In the genomic region with DNA sequence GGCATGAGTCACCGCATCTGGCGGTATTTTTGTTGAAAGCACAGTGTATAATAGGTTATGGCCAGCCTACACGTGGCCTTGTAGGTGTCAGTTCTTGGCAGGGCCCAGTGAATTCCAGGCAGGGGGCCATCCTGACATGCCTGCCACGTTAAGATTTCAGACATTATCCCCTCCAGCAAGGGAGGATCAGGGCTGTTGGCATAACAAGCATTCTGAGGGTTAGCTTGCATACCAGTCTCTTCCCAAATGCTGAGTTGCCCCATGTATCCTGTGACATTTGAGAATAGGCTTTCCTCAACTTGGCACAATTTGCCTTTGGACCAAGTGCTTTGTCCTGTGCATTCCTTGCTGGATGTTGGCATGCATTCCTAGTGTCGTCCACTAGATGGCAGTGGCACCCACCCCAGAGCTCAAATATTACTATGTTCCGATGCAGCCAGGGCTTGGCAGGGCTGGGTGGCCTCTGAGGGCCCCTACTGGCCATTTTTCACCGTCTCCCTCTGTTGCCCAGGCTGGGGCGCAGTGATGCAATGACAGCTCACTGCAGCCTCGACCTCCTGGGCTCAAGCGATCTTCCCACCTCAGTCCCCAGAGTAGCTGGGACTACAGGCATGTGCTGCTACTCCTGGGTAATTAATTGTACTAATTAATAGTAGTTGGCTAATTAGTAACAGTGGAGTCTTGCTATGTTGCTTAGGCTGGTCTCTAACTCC, we compare ENCODE assay signal across 8 cellular contexts. TPM values are rescaled to one million over a fixed set of nuclear protein-coding genes. Genes with fewer than 3 reads are reported as not detected.
DNase-seq lines count a peak whose midpoint lies in the region; ATAC-seq and TF ChIP-seq lines count a peak whose summit lies in the region.

No MANE protein-coding gene starts in this region.

- H3K4me3 ChIP-seq in colonic mucosa (no peak overlapping the region), liver (ENCODE audit: low read depth in 1 of 3, low read length in 3 of 3) (no peak overlapping the region)

- peak; percentile 92 to 97 for TF ChIP-seq RAD21 in liver (IDR thresholded peaks at IDR 0.05)

- H3K36me3 ChIP-seq in colonic mucosa (no peaks in the 10 kb centered on the region), liver (ENCODE audit: control insufficient read depth in 4 of 4, insufficient read depth in 3 of 4, low read depth in 1 of 4, low read length in 3 of 4) (no peaks in the 10 kb centered on the region)

- DNase-seq in NCI-H748 treated with DMSO at 0.1 percent for 48 hours (lab: John Stamatoyannopoulos, UW) (peak; percentile 81), colonic mucosa (peak; percentile 81)
- peak; percentile 86 for DNase-seq in activated CD4-positive, alpha-beta T cell treated with anti-CD3 and anti-CD28 coated beads for 48 hours
- peak; percentile 69 to 70 for DNase-seq in stimulated activated CD4-positive, alpha-beta T cell treated with anti-CD3 and anti-CD28 coated beads, Interleukin-4, amount 100 ng/mL, for 48 hours (ENCODE audit: low read depth in 2 of 2)

- H3K27ac ChIP-seq in colonic mucosa (no peak overlapping the region), liver (ENCODE audit: low read depth in 1 of 2, low read length in 2 of 2) (no peak overlapping the region)

- intact Hi-C loops in colonic mucosa (cut with DNase I): no loop called here

- H3K9me3 ChIP-seq in colonic mucosa (no peaks in the 10 kb centered on the region), liver (ENCODE audit: control insufficient read depth in 4 of 4, low read length in 3 of 4) (no peaks in the 10 kb centered on the region)

- H3K27me3 ChIP-seq in colonic mucosa (no peaks in the 10 kb centered on the region), liver (ENCODE audit: control insufficient read depth in 4 of 4, insufficient read depth in 4 of 4, low read length in 3 of 4) (no peaks in the 10 kb centered on the region)

- H3K9ac ChIP-seq in colonic mucosa (ENCODE audit: low read depth in 2 of 2, low read length in 2 of 2) (no peak overlapping the region), liver (ENCODE audit: low read depth in 1 of 2, low read length in 2 of 2) (no peak overlapping the region)

- H3K4me1 ChIP-seq in colonic mucosa (no peaks in the 10 kb centered on the region), liver (ENCODE audit: control insufficient read depth in 4 of 4, insufficient read depth in 4 of 4, low read length in 3 of 4) (no peaks in the 10 kb centered on the region)

- TF ChIP-seq CTCF in GM12872 (IDR thresholded peaks at IDR 0.05; ENCODE audit: insufficient read depth, low read depth, low read length) (peak; percentile 86), colonic mucosa (IDR thresholded peaks at IDR 0.05) (peak; percentile 98), liver (IDR thresholded peaks at IDR 0.05; ENCODE audit: low read depth, low read length, missing input control) (peak; percentile 99)

- ATAC-seq in HG03135 (IDR thresholded peaks at IDR 0.05; ENCODE audit: unreplicated experiment): peak; percentile 87
- no peak for ATAC-seq in GM18502 (IDR thresholded peaks at IDR 0.05; ENCODE audit: poor library complexity, unreplicated experiment)

- WGBS in liver: 26% methylated on average over 10 of the region's 10 CpGs

TF ChIP-seq in liver, 16 proteins besides CTCF, POLR2A, EP300 and RAD21:
- TF ChIP-seq, protein P1, sequence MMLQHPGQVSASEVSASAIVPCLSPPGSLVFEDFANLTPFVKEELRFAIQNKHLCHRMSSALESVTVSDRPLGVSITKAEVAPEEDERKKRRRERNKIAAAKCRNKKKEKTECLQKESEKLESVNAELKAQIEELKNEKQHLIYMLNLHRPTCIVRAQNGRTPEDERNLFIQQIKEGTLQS (IDR thresholded peaks at IDR 0.05): peak; percentile 93
- no peak for TF ChIP-seq RXRA (IDR thresholded peaks at IDR 0.05)

RNA-seq across cellular contexts. Expression of a gene that starts 31.2 kb away (rescaled TPM):
- under 1 TPM in 1 of 2 donors, not detected in 1; 0.11 TPM for total RNA-seq in colonic mucosa
- 1 to 10 TPM in 1 of 2 donors, under 1 TPM in 1; 0.98 to 1.8 TPM for total RNA-seq in liver
- under 1 TPM; 0.10 to 0.18 TPM for polyA plus RNA-seq in liver
